In the genomic region with DNA sequence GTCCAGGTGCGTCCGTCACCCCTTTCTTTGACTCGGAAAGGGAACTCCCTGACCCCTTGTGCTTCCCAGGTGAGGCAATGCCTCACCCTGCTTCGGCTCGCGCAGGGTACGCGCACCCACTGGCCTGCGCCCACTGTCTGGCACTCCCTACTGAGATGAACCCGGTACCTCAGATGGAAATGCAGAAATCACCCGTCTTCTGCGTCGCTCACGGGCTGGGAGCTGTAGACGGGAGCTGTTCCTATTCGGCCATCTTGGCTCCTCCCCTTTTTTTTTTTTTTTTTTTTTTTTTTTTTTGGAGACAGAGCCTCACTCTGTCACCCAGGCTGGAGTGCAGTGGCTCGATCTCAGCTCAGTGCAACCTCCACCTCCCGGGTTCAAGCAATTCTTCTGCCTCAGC, we compare ENCODE assay signal across 7 cellular contexts.
DNase-seq lines count a peak whose midpoint lies in the region; ATAC-seq and TF ChIP-seq lines count a peak whose summit lies in the region.
"Not testable (repeated sequence)": the region's sequence is repeated elsewhere in the genome, so short reads cannot be mapped to it uniquely, and the experiment has no call there.

No MANE protein-coding gene starts in this region.

- H3K9ac ChIP-seq in HUES6 (ENCODE audit: low read length): peak overlapping the region; percentile 68
- H3K9ac ChIP-seq in NT2/D1 (ENCODE audit: insufficient read length, low read depth); trophoblast cell (ENCODE audit: low read length): not testable (repeated sequence)

- H3K36me3 Mint-ChIP-seq in Caco-2 (ENCODE audit: insufficient read depth, unreplicated experiment); mesothelial cell of epicardium: not testable (repeated sequence)
- peaks cover 14% of the 10 kb centered on the region for H3K36me3 Mint-ChIP-seq in GM23338 (ENCODE audit: low read depth)

- H3K4me1 Mint-ChIP-seq in Caco-2 (ENCODE audit: low read depth, unreplicated experiment); GM23338; mesothelial cell of epicardium: not testable (repeated sequence)

- not testable (repeated sequence) for H2AK5ac ChIP-seq in trophoblast cell (ENCODE audit: low read length)

- not testable (repeated sequence) for H2BK120ac ChIP-seq in trophoblast cell (ENCODE audit: insufficient read depth, low read length, poor library complexity)

- peak; percentile 52 for ATAC-seq in GM23338

- not testable (repeated sequence) for H4K20me1 ChIP-seq in GM23338 (replicated peaks; ENCODE audit: insufficient read depth)

- not testable (repeated sequence) for H3K4me3 ChIP-seq in Caco-2 (ENCODE audit: low read depth, low read length); trophoblast cell (ENCODE audit: low read depth, low read length)
- H3K4me3 ChIP-seq in GM23338 (0 out of 2 replicates have a peak overlapping the region, but pooled peaks have one; percentile 43), HUES6 (ENCODE audit: low read depth, low read length) (peak overlapping the region; percentile 57), NT2/D1 (ENCODE audit: insufficient read length, low read depth) (peak overlapping the region; percentile 24), esophagus squamous epithelium (peak overlapping the region; percentile 20 to 48 (median 34))

- H3K4me2 ChIP-seq in GM23338: peak overlapping the region; percentile 62
- H3K4me2 ChIP-seq in trophoblast cell (ENCODE audit: low read length): not testable (repeated sequence)

- not testable (repeated sequence) for TF ChIP-seq CTCF in Caco-2 (IDR thresholded peaks at IDR 0.05; ENCODE audit: insufficient read depth in 1 of 2, low read depth in 1 of 2, low read length in 1 of 2, severe bottlenecking in 1 of 2, unreplicated experiment in 1 of 2); GM23338 (conservative IDR thresholded peaks at IDR 0.05; ENCODE audit: low read depth in 2 of 2); esophagus squamous epithelium (IDR thresholded peaks at IDR 0.05); mesothelial cell of epicardium (IDR thresholded peaks at IDR 0.05; ENCODE audit: unreplicated experiment)

- not testable (repeated sequence) for H3K4me1 ChIP-seq in Caco-2; GM23338 (ENCODE audit: insufficient read depth); HUES6 (ENCODE audit: control insufficient read depth, insufficient read depth, low read length); NT2/D1 (ENCODE audit: insufficient read depth, insufficient read length); esophagus squamous epithelium; trophoblast cell (ENCODE audit: control insufficient read depth in 1 of 2, insufficient read depth in 2 of 2, low read length in 2 of 2)

- POLR2A ChIA-PET in Caco-2 (lab: Charles Lee): not testable (repeated sequence)

- not testable (repeated sequence) for H2BK12ac ChIP-seq in trophoblast cell (ENCODE audit: low read length)

- not testable (repeated sequence) for H4K12ac ChIP-seq in trophoblast cell (ENCODE audit: low read depth, low read length)

- intact Hi-C loops in Caco-2 (cut with micrococcal nuclease; ENCODE audit: unreplicated experiment); esophagus squamous epithelium (cut with DNase I): not testable (repeated sequence)

- H2AFZ ChIP-seq in GM23338; trophoblast cell (ENCODE audit: insufficient read depth, low read length, poor library complexity): not testable (repeated sequence)

- not testable (repeated sequence) for H3K18ac ChIP-seq in trophoblast cell (ENCODE audit: low read length)

- DNase-seq in Caco-2; GM23338 (ENCODE audit: low spot score); NT2/D1 (ENCODE audit: low read depth, low spot score); esophagus squamous epithelium (lab: John Stamatoyannopoulos, UW); mesothelial cell of epicardium (ENCODE audit: low spot score in 2 of 2, unreplicated experiment in 2 of 2): not testable (repeated sequence)
- peak in 1 of 2 donors; percentile 6 for DNase-seq in trophoblast cell

- not testable (repeated sequence) for H3K23ac ChIP-seq in trophoblast cell (ENCODE audit: low read length)

- not testable (repeated sequence) for H3K27ac ChIP-seq in GM23338 (ENCODE audit: low read depth); HUES6 (ENCODE audit: low read depth, low read length); esophagus squamous epithelium; trophoblast cell (ENCODE audit: low read depth, low read length)

- H3K9me3 Mint-ChIP-seq in Caco-2 (ENCODE audit: unreplicated experiment); GM23338; mesothelial cell of epicardium: not testable (repeated sequence)

- not testable (repeated sequence) for H3K27ac Mint-ChIP-seq in Caco-2 (ENCODE audit: unreplicated experiment); mesothelial cell of epicardium
- peak overlapping the region; percentile 65; the same call in 1 of the 2 replicates for H3K27ac Mint-ChIP-seq in GM23338

- not testable (repeated sequence) for H3K79me1 ChIP-seq in trophoblast cell (ENCODE audit: low read length)

- not testable (repeated sequence) for H3K9me2 ChIP-seq in GM23338 (ENCODE audit: insufficient read depth)

- not testable (repeated sequence) for H3K14ac ChIP-seq in trophoblast cell (ENCODE audit: low read length)

- not testable (repeated sequence) for H3K4ac ChIP-seq in trophoblast cell (ENCODE audit: low read depth, low read length)

- not testable (repeated sequence) for H3F3A ChIP-seq in GM23338 (replicated peaks; ENCODE audit: low read depth)

- H3K27me3 Mint-ChIP-seq in Caco-2 (ENCODE audit: insufficient read depth, unreplicated experiment); GM23338 (ENCODE audit: insufficient read depth, low read depth, poor library complexity); mesothelial cell of epicardium (ENCODE audit: low read depth): not testable (repeated sequence)

- H2BK5ac ChIP-seq in trophoblast cell (ENCODE audit: low read depth, low read length, poor library complexity): not testable (repeated sequence)

- not testable (repeated sequence) for H3K27me3 ChIP-seq in Caco-2 (replicated peaks; ENCODE audit: control insufficient read depth, insufficient read depth, low read length); GM23338 (ENCODE audit: insufficient read depth); HUES6 (ENCODE audit: control insufficient read depth, insufficient read depth, low read length); NT2/D1 (ENCODE audit: insufficient read depth, insufficient read length); esophagus squamous epithelium; trophoblast cell (ENCODE audit: insufficient read depth, low read length)

- H3K4me3 Mint-ChIP-seq in Caco-2 (ENCODE audit: unreplicated experiment) (peak overlapping the region; percentile 46), GM23338 (peak overlapping the region; percentile 62), mesothelial cell of epicardium (peak overlapping the region; percentile 48)

- BruUV-seq in Caco-2 (replicated peaks; lab: Mats Ljungman, UMichigan): not testable (repeated sequence)

- TF ChIP-seq POLR2A in esophagus squamous epithelium (IDR thresholded peaks at IDR 0.05): not testable (repeated sequence)

- CTCF ChIA-PET in Caco-2 (lab: Charles Lee): not testable (repeated sequence)

- peak overlapping the region; percentile 60 for H4K8ac ChIP-seq in trophoblast cell (ENCODE audit: low read depth, low read length)

- H3K9me3 ChIP-seq in Caco-2; HUES6 (ENCODE audit: control insufficient read depth, insufficient read depth, low read depth, low read length); esophagus squamous epithelium; trophoblast cell (ENCODE audit: insufficient read depth, low read depth, low read length): not testable (repeated sequence)
- peaks cover 13% of the 10 kb centered on the region; the same call in 1 of the 2 replicates for H3K9me3 ChIP-seq in NT2/D1 (ENCODE audit: insufficient read depth, low read length)

- WGBS in esophagus squamous epithelium, 2 donors: 61 to 80% methylated on average over 11 to 14 of the region's 18 CpGs
- WGBS in trophoblast cell (ENCODE audit: extremely low coverage, insufficient coverage, insufficient read length): no CpG with 5 or more reads among the region's 18 CpGs

- H4K91ac ChIP-seq in trophoblast cell (ENCODE audit: low read depth, low read length): not testable (repeated sequence)

- not testable (repeated sequence) for H3K36me3 ChIP-seq in Caco-2 (ENCODE audit: control insufficient read depth, insufficient read depth, low read length); GM23338 (ENCODE audit: insufficient read depth); HUES6 (ENCODE audit: control insufficient read depth, insufficient read depth, low read length); NT2/D1 (ENCODE audit: insufficient read depth, insufficient read length, low read length); esophagus squamous epithelium; trophoblast cell (ENCODE audit: control insufficient read depth in 1 of 2, insufficient read depth in 2 of 2, low read length in 2 of 2)

- not testable (repeated sequence) for H3K79me2 ChIP-seq in GM23338 (replicated peaks; ENCODE audit: insufficient read depth); trophoblast cell (ENCODE audit: control insufficient read depth, insufficient read depth, low read length, poor library complexity)
